ENCODE assay signal across 9 cellular contexts in genomic region chr1:116485071-116485735, GRCh38.
A peak's percentile ranks its signal among the peaks of the same experiment; 100 is the strongest.
DNase-seq lines count a peak whose midpoint lies in the region; ATAC-seq and TF ChIP-seq lines count a peak whose summit lies in the region.
"Had no signal": no experiment of that assay in that cellular context is flagged by ENCODE, and none has a peak within 500 bp of the region (broad histone marks: within the 10 kb centered on the region; RNA-seq: fewer than 3 reads in every experiment).

No MANE protein-coding gene starts in this region.

- no peaks in the 10 kb centered on the region for H3K9me3 Mint-ChIP-seq in CD4-positive, CD25-positive, alpha-beta regulatory T cell
- H3K9me3 Mint-ChIP-seq in activated CD8-positive, alpha-beta T cell treated with anti-CD3 and anti-CD28 coated beads for 36 hours, result no peaks in the 10 kb centered on the region
- no peaks in the 10 kb centered on the region for H3K9me3 Mint-ChIP-seq in effector memory CD8-positive, alpha-beta T cell
- no peaks in the 10 kb centered on the region for H3K9me3 Mint-ChIP-seq in mesothelial cell of epicardium
- H3K9me3 Mint-ChIP-seq: T-helper 1 cell treated with Interleukin-12 subunit alpha and Interleukin-12 subunit beta and Interleukin-4 antibody, amounts not matched to agents 30 μg/mL and 1 μg/mL, for 36 hours had no signal

- peaks cover 0 to 2% (median 0%) of the 10 kb centered on the region in 4 donors for H3K4me1 Mint-ChIP-seq in CD4-positive, CD25-positive, alpha-beta regulatory T cell
- H3K4me1 Mint-ChIP-seq in activated CD8-positive, alpha-beta T cell treated with anti-CD3 and anti-CD28 coated beads for 36 hours (ENCODE audit: low read depth), result peaks cover 4% of the 10 kb centered on the region
- peaks cover 2 to 3% of the 10 kb centered on the region in 2 donors for H3K4me1 Mint-ChIP-seq in effector memory CD8-positive, alpha-beta T cell (ENCODE audit: low read depth in 2 of 2)
- peaks cover 9% of the 10 kb centered on the region for H3K4me1 Mint-ChIP-seq in mesothelial cell of epicardium

- TF ChIP-seq CTCF in activated CD8-positive, alpha-beta T cell treated with anti-CD3 and anti-CD28 coated beads for 36 hours (IDR thresholded peaks at IDR 0.05), result peak; percentile 94
- peak; percentile 88 for TF ChIP-seq CTCF in mesothelial cell of epicardium (IDR thresholded peaks at IDR 0.05; ENCODE audit: unreplicated experiment)

- POLR2A ChIA-PET in activated CD8-positive, alpha-beta T cell treated with anti-CD3 and anti-CD28 coated beads for 36 hours (lab: Charles Lee), result interaction anchor here (0.7 to 1.1 kb wide), 5 partner anchors 9 to 346 kb away, joined by 3 to 6 read pairs (median 3); no protein-coding TSS in a partner anchor

- no peak overlapping the region for H3K27ac ChIP-seq in CD4-positive, CD25-positive, alpha-beta regulatory T cell (ENCODE audit: insufficient read depth, low read length, poor library complexity, severe bottlenecking)

- H3K36me3 Mint-ChIP-seq in CD4-positive, CD25-positive, alpha-beta regulatory T cell, result no peaks in the 10 kb centered on the region
- no peaks in the 10 kb centered on the region for H3K36me3 Mint-ChIP-seq in activated CD8-positive, alpha-beta T cell treated with anti-CD3 and anti-CD28 coated beads for 36 hours (ENCODE audit: low read depth)
- no peaks in the 10 kb centered on the region for H3K36me3 Mint-ChIP-seq in effector memory CD8-positive, alpha-beta T cell (ENCODE audit: insufficient read depth)
- no peaks in the 10 kb centered on the region for H3K36me3 Mint-ChIP-seq in mesothelial cell of epicardium

- peak; percentile 68 to 85 (median 79) for DNase-seq in CD4-positive, CD25-positive, alpha-beta regulatory T cell
- DNase-seq in NCI-H774 (lab: John Stamatoyannopoulos, UW), result peak; percentile 87
- DNase-seq in activated CD8-positive, alpha-beta T cell treated with anti-CD3 and anti-CD28 coated beads for 36 hours, result peak; percentile 95
- peak; percentile 83 to 86 (median 85) for DNase-seq in effector memory CD8-positive, alpha-beta T cell
- peak; percentile 79 to 91 for DNase-seq in mesothelial cell of epicardium (ENCODE audit: low spot score in 2 of 2, unreplicated experiment in 2 of 2)
- DNase-seq in stimulated activated CD8-positive, alpha-beta memory T cell treated with anti-CD3 and anti-CD28 coated beads, Interleukin-2, amount 100 ng/mL, for 1 hour (ENCODE audit: low read depth in 2 of 2), result peak; percentile 72 to 79

- no peaks in the 10 kb centered on the region for H3K4me1 ChIP-seq in CD4-positive, CD25-positive, alpha-beta regulatory T cell (ENCODE audit: control insufficient read depth, insufficient read depth, low read length, poor library complexity, severe bottlenecking)

- H3K27me3 ChIP-seq in CD4-positive, CD25-positive, alpha-beta regulatory T cell (ENCODE audit: control insufficient read depth, insufficient read depth, low read length), result no peaks in the 10 kb centered on the region

- no peak overlapping the region for H3K4me3 ChIP-seq in CD4-positive, CD25-positive, alpha-beta regulatory T cell (ENCODE audit: low read depth, low read length)

- intact Hi-C loops in activated CD8-positive, alpha-beta T cell treated with anti-CD3 and anti-CD28 coated beads for 36 hours (cut with micrococcal nuclease), result loop anchor here (5.0 kb wide), 2 partner anchors 123 to 333 kb away; no protein-coding TSS in a partner anchor

- H3K27me3 Mint-ChIP-seq in CD4-positive, CD25-positive, alpha-beta regulatory T cell, result no peaks in the 10 kb centered on the region
- no peaks in the 10 kb centered on the region for H3K27me3 Mint-ChIP-seq in activated CD8-positive, alpha-beta T cell treated with anti-CD3 and anti-CD28 coated beads for 36 hours
- H3K27me3 Mint-ChIP-seq in effector memory CD8-positive, alpha-beta T cell, result no peaks in the 10 kb centered on the region
- H3K27me3 Mint-ChIP-seq in mesothelial cell of epicardium (ENCODE audit: low read depth), result no peaks in the 10 kb centered on the region

- peak; percentile 82 to 88 for ATAC-seq in CD4-positive, CD25-positive, alpha-beta regulatory T cell (ENCODE audit: low read depth in 2 of 2)
- ATAC-seq in GM19438 (IDR thresholded peaks at IDR 0.05; ENCODE audit: low read depth, unreplicated experiment) (peak; percentile 80), HG03521 (IDR thresholded peaks at IDR 0.05; ENCODE audit: unreplicated experiment) (peak; percentile 80)
- ATAC-seq in activated CD8-positive, alpha-beta T cell treated with anti-CD3 and anti-CD28 coated beads for 36 hours, result peak; percentile 96
- ATAC-seq in effector memory CD8-positive, alpha-beta T cell (replicated peaks), result peak; percentile 94

- no peaks in the 10 kb centered on the region for H3K9me3 ChIP-seq in CD4-positive, CD25-positive, alpha-beta regulatory T cell (ENCODE audit: control insufficient read depth in 2 of 2, low read length in 2 of 2)

- peak overlapping the region in 1 of 3 donors; percentile 67 for H3K27ac Mint-ChIP-seq in CD4-positive, CD25-positive, alpha-beta regulatory T cell
- H3K27ac Mint-ChIP-seq in activated CD8-positive, alpha-beta T cell treated with anti-CD3 and anti-CD28 coated beads for 36 hours, result no peak overlapping the region
- H3K27ac Mint-ChIP-seq in effector memory CD8-positive, alpha-beta T cell, result no peak overlapping the region
- H3K27ac Mint-ChIP-seq in mesothelial cell of epicardium, result no peak overlapping the region
- H3K27ac Mint-ChIP-seq: T-helper 1 cell treated with Interleukin-12 subunit alpha and Interleukin-12 subunit beta and Interleukin-4 antibody, amounts not matched to agents 30 μg/mL and 1 μg/mL, for 36 hours had no signal

- no peak overlapping the region for H3K4me3 Mint-ChIP-seq in CD4-positive, CD25-positive, alpha-beta regulatory T cell
- no peak overlapping the region for H3K4me3 Mint-ChIP-seq in activated CD8-positive, alpha-beta T cell treated with anti-CD3 and anti-CD28 coated beads for 36 hours
- no peak overlapping the region for H3K4me3 Mint-ChIP-seq in effector memory CD8-positive, alpha-beta T cell
- no peak overlapping the region for H3K4me3 Mint-ChIP-seq in mesothelial cell of epicardium
- H3K4me3 Mint-ChIP-seq: T-helper 1 cell treated with Interleukin-12 subunit alpha and Interleukin-12 subunit beta and Interleukin-4 antibody, amounts not matched to agents 30 μg/mL and 1 μg/mL, for 36 hours had no signal

- H3K36me3 ChIP-seq in CD4-positive, CD25-positive, alpha-beta regulatory T cell (ENCODE audit: control insufficient read depth, insufficient read depth, low read length), result no peaks in the 10 kb centered on the region

- CTCF ChIA-PET in activated CD8-positive, alpha-beta T cell treated with anti-CD3 and anti-CD28 coated beads for 36 hours (lab: Charles Lee), result interaction anchor here (0.6 to 14.7 kb wide), 84 partner anchors 8 to 461 kb away, joined by 3 to 460 read pairs (median 5); no protein-coding TSS in a partner anchor
